In the genomic region with DNA sequence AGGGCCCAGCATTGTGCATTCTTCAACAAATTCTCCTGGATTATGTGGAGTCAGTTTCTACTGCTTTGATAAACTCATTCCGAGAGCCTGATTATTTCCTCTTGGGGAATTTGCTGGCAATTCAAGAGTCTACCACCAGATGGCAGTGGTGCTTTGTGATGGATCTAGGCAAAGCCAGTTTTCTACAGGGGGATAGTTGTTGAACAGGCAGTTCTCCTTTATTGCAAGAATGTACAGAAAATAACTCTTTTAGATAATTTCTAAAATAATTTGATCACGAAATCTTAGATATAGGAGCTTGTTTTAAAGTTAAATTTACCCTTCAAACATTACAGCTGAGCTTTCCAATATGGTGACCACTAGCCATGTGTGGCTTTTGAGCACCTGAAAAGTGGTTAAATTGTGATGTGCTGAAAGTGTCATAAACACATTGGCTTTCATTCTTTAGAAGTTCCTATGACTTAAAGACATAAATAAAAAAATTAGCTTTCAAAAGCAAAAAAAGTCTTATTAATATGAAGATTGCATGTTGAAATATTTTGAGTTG, we compare ENCODE assay signal across 8 cellular contexts.
DNase-seq lines count a peak whose midpoint lies in the region; ATAC-seq, FAIRE-seq and TF ChIP-seq lines count a peak whose summit lies in the region.

No MANE protein-coding gene starts in this region.

- H3K9me3 Mint-ChIP-seq in astrocyte (ENCODE audit: unreplicated experiment), result no peaks in the 10 kb centered on the region

- no peak for ATAC-seq in activated CD4-positive, CD25-positive, alpha-beta regulatory T cell treated with anti-CD3 and anti-CD28 coated beads, Interleukin-2, amount 50 U/mL, for 24 hours
- ATAC-seq in T-helper 17 cell, result peak; percentile 32

- H3K4me1 Mint-ChIP-seq in T-helper 17 cell (peaks cover 2% of the 10 kb centered on the region), astrocyte (ENCODE audit: low read depth, unreplicated experiment) (peaks cover 7% of the 10 kb centered on the region)

- H3K27ac Mint-ChIP-seq in T-helper 17 cell (no peak overlapping the region), astrocyte (ENCODE audit: unreplicated experiment) (no peak overlapping the region)

- no peaks in the 10 kb centered on the region for H3K9me3 ChIP-seq in T-helper 17 cell (ENCODE audit: control insufficient read depth, low read length, poor library complexity, severe bottlenecking)
- no peaks in the 10 kb centered on the region for H3K9me3 ChIP-seq in astrocyte (ENCODE audit: insufficient read depth, low read depth, low read length)

- no peaks in the 10 kb centered on the region for H4K20me1 ChIP-seq in astrocyte (ENCODE audit: insufficient read depth, low read length)

- H3K79me2 ChIP-seq in astrocyte (ENCODE audit: insufficient read depth, low read length), result no peaks in the 10 kb centered on the region

- H3K4me3 ChIP-seq in astrocyte (ENCODE audit: insufficient read depth, low read depth, low read length), result no peak overlapping the region

- no peak overlapping the region for H3K4me2 ChIP-seq in astrocyte (ENCODE audit: low read length)

- H3K36me3 ChIP-seq in astrocyte (ENCODE audit: insufficient read depth, low read length), result no peaks in the 10 kb centered on the region

- H3K36me3 Mint-ChIP-seq in T-helper 17 cell (ENCODE audit: low read depth) (peaks cover 2% of the 10 kb centered on the region), astrocyte (ENCODE audit: low read depth, unreplicated experiment) (peaks cover 2% of the 10 kb centered on the region)

- H2AFZ ChIP-seq in astrocyte (ENCODE audit: low read depth, low read length), result no peak overlapping the region

- H3K27me3 Mint-ChIP-seq in T-helper 17 cell, result no peaks in the 10 kb centered on the region
- peaks cover 24% of the 10 kb centered on the region for H3K27me3 Mint-ChIP-seq in astrocyte (ENCODE audit: low read depth, unreplicated experiment)

- peak; percentile 99 for TF ChIP-seq CTCF in astrocyte (IDR thresholded peaks at IDR 0.05; ENCODE audit: insufficient read depth, low read depth, low read length)

- no peak overlapping the region for H3K27ac ChIP-seq in astrocyte (ENCODE audit: low read depth, low read length)

- H3K4me1 ChIP-seq in astrocyte (ENCODE audit: insufficient read depth, low read length), result peaks cover 6% of the 10 kb centered on the region

- no peaks in the 10 kb centered on the region for H3K27me3 ChIP-seq in astrocyte (ENCODE audit: insufficient read depth, low read length)

- no peak overlapping the region for H3K9ac ChIP-seq in astrocyte (ENCODE audit: low read length)

- peak; percentile 17 for FAIRE-seq in astrocyte (lab: Jason Lieb, UNC)

- DNase-seq in activated CD4-positive, CD25-positive, alpha-beta regulatory T cell (lab: John Stamatoyannopoulos, UW), result peak in 3 of 4 experiments; percentile 2 to 53 (median 11)
- DNase-seq in NCI-H1105 treated with DMSO at 0.1 percent for 48 hours (lab: John Stamatoyannopoulos, UW), result peak; percentile 42
- peak in 1 of 3 donors; percentile 40 for DNase-seq in T-helper 17 cell
- DNase-seq in astrocyte (ENCODE audit: low read depth), result peak; percentile 44
- peak; percentile 85 for DNase-seq in kidney glomerular epithelial cell (lab: John Stamatoyannopoulos, UW)
- peak; percentile 50 to 62 (median 52) for DNase-seq in stimulated activated CD4-positive, alpha-beta T cell treated with anti-CD3 and anti-CD28 coated beads, TNF-alpha, amount 100 ng/mL, for 24 hours (ENCODE audit: low read depth in 3 of 3)
- DNase-seq in cerebellum (ENCODE audit: low spot score), result no peak

- H3K4me3 Mint-ChIP-seq in T-helper 17 cell, result no peak overlapping the region
- no peak overlapping the region for H3K4me3 Mint-ChIP-seq in astrocyte (ENCODE audit: unreplicated experiment)
